ENCODE assay signal across 16 cellular contexts in the genomic region with DNA sequence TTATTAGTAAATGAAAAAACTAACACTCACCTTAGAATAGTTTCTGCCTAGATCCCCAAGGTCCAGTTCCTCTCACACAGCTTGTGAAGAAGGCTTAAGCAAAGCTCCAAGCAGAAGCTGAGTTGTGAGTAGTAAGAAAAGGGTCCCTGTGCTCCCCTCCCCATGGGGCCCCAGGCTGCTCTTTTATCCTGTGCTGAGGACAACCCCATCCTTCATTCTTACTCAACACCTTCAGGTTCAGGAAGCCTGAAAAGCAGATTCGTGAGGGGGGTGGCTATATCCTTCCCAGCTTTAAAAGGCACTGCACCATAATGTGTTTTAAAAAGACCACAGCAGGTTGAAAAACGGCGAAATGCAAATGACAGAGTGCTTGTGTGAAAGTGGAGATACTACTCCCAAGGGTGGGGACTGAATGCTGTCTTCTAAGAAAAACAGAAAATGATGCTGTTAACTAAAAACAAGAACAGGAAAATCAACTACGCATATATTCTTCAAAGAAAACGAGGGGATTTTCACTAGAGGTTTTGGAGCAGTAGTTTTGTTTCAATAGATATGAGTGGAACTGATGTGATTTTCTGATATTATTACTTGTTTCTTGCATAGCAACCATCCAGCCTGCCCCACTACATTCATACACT.
DNase-seq lines count a peak whose midpoint lies in the region; ATAC-seq, FAIRE-seq and TF ChIP-seq lines count a peak whose summit lies in the region.
"Had no signal": no experiment of that assay in that cellular context is flagged by ENCODE, and none has a peak within 500 bp of the region (broad histone marks: within the 10 kb centered on the region; RNA-seq: fewer than 3 reads in every experiment).

No MANE protein-coding gene starts in this region.

- no peak overlapping the region for H2AFZ ChIP-seq in OCI-LY3 (ENCODE audit: low read depth, low read length)

- peaks cover 8% of the 10 kb centered on the region for H3K4me1 ChIP-seq in OCI-LY3 (ENCODE audit: low read length)

- H3K36me3 ChIP-seq in H7 (replicated peaks; ENCODE audit: control insufficient read depth, insufficient read depth, low read length) (no peaks in the 10 kb centered on the region), OCI-LY3 (replicated peaks; ENCODE audit: low read depth, low read length) (no peaks in the 10 kb centered on the region)

- H3K9me3 Mint-ChIP-seq in stimulated activated naive CD8-positive, alpha-beta T cell treated with anti-CD3 and anti-CD28 coated beads, Interleukin-15, amount 100 ng/mL, for 72 hours = peaks cover 0 to 8% of the 10 kb centered on the region in 2 donors

- DNase-seq in stimulated activated naive CD8-positive, alpha-beta T cell treated with anti-CD3 and anti-CD28 coated beads, Interleukin-15, amount 100 ng/mL, for 72 hours = no peak
- DNase-seq in stimulated activated naive CD8-positive, alpha-beta T cell treated with anti-CD3 and anti-CD28 coated beads, Interleukin-15, Interleukin-2, amounts not matched to agents 100 U/mL and 50 U/mL, for 24 hours = no peak
- DNase-seq in H7 = peak; percentile 38
- no peak for DNase-seq in urothelium cell line (ENCODE audit: low spot score)
- DNase-seq in DMS79 (lab: John Stamatoyannopoulos, UW) = no peak
- DNase-seq in NCI-H774 (lab: John Stamatoyannopoulos, UW) = no peak
- DNase-seq in DMS53 treated with DMSO at 0.1 percent for 48 hours (lab: John Stamatoyannopoulos, UW; ENCODE audit: unreplicated experiment) = no peak
- DNase-seq: activated CD8-positive, alpha-beta memory T cell treated with anti-CD3 and anti-CD28 coated beads, Interleukin-2, amount 50 U/mL, for 48 hours; effector CD8-positive, alpha-beta T cell; foreskin melanocyte; NCI-H1048; NCI-H524; stimulated activated CD4-positive, alpha-beta T cell treated with anti-CD3 and anti-CD28 coated beads, Interleukin-4, amount 100 ng/mL, for 1 hour had no signal

- H3K4me3 Mint-ChIP-seq in stimulated activated naive CD8-positive, alpha-beta T cell treated with anti-CD3 and anti-CD28 coated beads, Interleukin-15, amount 100 ng/mL, for 72 hours = no peak overlapping the region
- H3K4me3 Mint-ChIP-seq: stimulated activated naive CD8-positive, alpha-beta T cell treated with anti-CD3 and anti-CD28 coated beads, Interleukin-15, Interleukin-2, amounts not matched to agents 100 ng/mL and 50 ng/mL, for 24 hours had no signal

- no peaks in the 10 kb centered on the region for H3K9me3 ChIP-seq in OCI-LY3 (ENCODE audit: insufficient read depth, low read length)

- H3K4me1 Mint-ChIP-seq in stimulated activated naive CD8-positive, alpha-beta T cell treated with anti-CD3 and anti-CD28 coated beads, Interleukin-15, amount 100 ng/mL, for 72 hours = no peaks in the 10 kb centered on the region

- no peaks in the 10 kb centered on the region for H4K20me1 ChIP-seq in OCI-LY3 (ENCODE audit: insufficient read depth, low read length)

- peak; percentile 46 for FAIRE-seq in urothelium cell line (lab: Jason Lieb, UNC)
- FAIRE-seq: islet of Langerhans had no signal

- H3K27me3 ChIP-seq in H7 (ENCODE audit: control insufficient read depth, insufficient read depth, low read length) (no peaks in the 10 kb centered on the region), OCI-LY3 (ENCODE audit: low read depth, low read length) (peaks cover 8% of the 10 kb centered on the region)

- TF ChIP-seq CTCF in OCI-LY3 (IDR thresholded peaks at IDR 0.05; ENCODE audit: low read depth, low read length) = no peak

- peak; percentile 60 for ATAC-seq in stimulated activated naive CD8-positive, alpha-beta T cell treated with anti-CD3 and anti-CD28 coated beads, Interleukin-15, amount 100 ng/mL, for 72 hours
- no peak for ATAC-seq in stimulated activated naive CD8-positive, alpha-beta T cell treated with anti-CD3 and anti-CD28 coated beads, Interleukin-15, Interleukin-2, amounts not matched to agents 100 U/mL and 50 U/mL, for 24 hours

- no peak overlapping the region for H3K4me3 ChIP-seq in H7 (ENCODE audit: insufficient read depth, low read depth, low read length)
- H3K4me3 ChIP-seq in OCI-LY3 (ENCODE audit: low read length) = no peak overlapping the region

- no peak overlapping the region for H3K9ac ChIP-seq in OCI-LY3 (ENCODE audit: low read length)

- H3K27me3 Mint-ChIP-seq in stimulated activated naive CD8-positive, alpha-beta T cell treated with anti-CD3 and anti-CD28 coated beads, Interleukin-15, amount 100 ng/mL, for 72 hours = no peaks in the 10 kb centered on the region
- H3K27me3 Mint-ChIP-seq: stimulated activated naive CD8-positive, alpha-beta T cell treated with anti-CD3 and anti-CD28 coated beads, Interleukin-15, Interleukin-2, amounts not matched to agents 100 ng/mL and 50 ng/mL, for 24 hours had no signal

- no peak overlapping the region for H3K27ac ChIP-seq in OCI-LY3 (ENCODE audit: low read length)

- peak overlapping the region; percentile 37 for H3K4me2 ChIP-seq in OCI-LY3 (ENCODE audit: low read length)

- no peaks in the 10 kb centered on the region for H3K79me2 ChIP-seq in OCI-LY3 (ENCODE audit: low read length)

- H3K27ac Mint-ChIP-seq in stimulated activated naive CD8-positive, alpha-beta T cell treated with anti-CD3 and anti-CD28 coated beads, Interleukin-15, amount 100 ng/mL, for 72 hours = peak overlapping the region in 1 of 2 donors; percentile 8
- H3K27ac Mint-ChIP-seq: stimulated activated naive CD8-positive, alpha-beta T cell treated with anti-CD3 and anti-CD28 coated beads, Interleukin-15, Interleukin-2, amounts not matched to agents 100 ng/mL and 50 ng/mL, for 24 hours had no signal
